1 cellular context compared by ENCODE assay signal in genomic region chr16:53745753-53746258, GRCh38.
A peak's percentile ranks its signal among the peaks of the same experiment; 100 is the strongest.
TF ChIP-seq lines count a peak whose summit lies in the region.

No MANE protein-coding gene starts in this region.

TF ChIP-seq in WTC11, 78 proteins besides CTCF, POLR2A, EP300 and RAD21 (continued from another document):
- peak; percentile 22; the same call in 1 of the 2 replicates for TF ChIP-seq USF1 (CRISPR knock-in tag; IDR thresholded peaks at IDR 0.05)
- no peak for TF ChIP-seq NR1H2 (CRISPR knock-in tag; IDR thresholded peaks at IDR 0.05)
- no peak for TF ChIP-seq ZNF532 (CRISPR knock-in tag; IDR thresholded peaks at IDR 0.05; ENCODE audit: borderline replicate concordance)
